Comparison of ENCODE assay signal across 7 cellular contexts in genomic region chr10:51001587-51001986, GRCh38.
DNase-seq lines count a peak whose midpoint lies in the region; ATAC-seq and TF ChIP-seq lines count a peak whose summit lies in the region.

No MANE protein-coding gene starts in this region.

- no peaks in the 10 kb centered on the region for H3K9me3 Mint-ChIP-seq in activated naive CD8-positive, alpha-beta T cell treated with anti-CD3 and anti-CD28 coated beads for 36 hours

- H3K27me3 Mint-ChIP-seq in activated naive CD8-positive, alpha-beta T cell treated with anti-CD3 and anti-CD28 coated beads for 36 hours = peaks cover 7% of the 10 kb centered on the region

- H3K4me3 ChIP-seq in GM12864 (ENCODE audit: low read depth, low read length) (no peak overlapping the region), adipocyte (ENCODE audit: low read length) (peak overlapping the region; percentile 73)

- no peak overlapping the region for H3K27ac Mint-ChIP-seq in activated naive CD8-positive, alpha-beta T cell treated with anti-CD3 and anti-CD28 coated beads for 36 hours

- H3K27me3 ChIP-seq in adipocyte (replicated peaks; ENCODE audit: control insufficient read depth, insufficient read depth, low read length) = no peaks in the 10 kb centered on the region

- H3K4me1 Mint-ChIP-seq in activated naive CD8-positive, alpha-beta T cell treated with anti-CD3 and anti-CD28 coated beads for 36 hours = no peaks in the 10 kb centered on the region

- peak; percentile 60 for ATAC-seq in HG03175 (IDR thresholded peaks at IDR 0.05; ENCODE audit: unreplicated experiment)
- no peak for ATAC-seq in activated CD4-positive, CD25-positive, alpha-beta regulatory T cell treated with anti-CD3 and anti-CD28 coated beads, Interleukin-2, amount 50 U/mL, for 24 hours
- no peak for ATAC-seq in HG03097 (IDR thresholded peaks at IDR 0.05; ENCODE audit: low FRiP score, unreplicated experiment)

- no peaks in the 10 kb centered on the region for H3K36me3 Mint-ChIP-seq in activated naive CD8-positive, alpha-beta T cell treated with anti-CD3 and anti-CD28 coated beads for 36 hours

- H3K9me3 ChIP-seq in adipocyte (ENCODE audit: control insufficient read depth, low read length) = no peaks in the 10 kb centered on the region

- peak; percentile 33 for TF ChIP-seq CTCF in GM12864 (IDR thresholded peaks at IDR 0.05; ENCODE audit: low read depth, low read length, missing control alignments)

- peak overlapping the region; percentile 80 for H3K9ac ChIP-seq in adipocyte (ENCODE audit: low read length)

- H3K4me3 Mint-ChIP-seq in activated naive CD8-positive, alpha-beta T cell treated with anti-CD3 and anti-CD28 coated beads for 36 hours = no peak overlapping the region

- no peak for DNase-seq in GM12864 (ENCODE audit: low read depth)
- DNase-seq in adipocyte (ENCODE audit: low read depth) = peak; percentile 79
- DNase-seq in left kidney (ENCODE audit: low read depth, low spot score) = peak; percentile 47
- no peak for DNase-seq in activated naive CD8-positive, alpha-beta T cell treated with anti-CD3 and anti-CD28 coated beads for 36 hours

- no peaks in the 10 kb centered on the region for H3K36me3 ChIP-seq in adipocyte (ENCODE audit: control insufficient read depth, insufficient read depth, low read length, severe bottlenecking)

- H3K4me1 ChIP-seq in adipocyte (ENCODE audit: control insufficient read depth, insufficient read depth, low read length) = peaks cover 56% of the 10 kb centered on the region

Comparison
In these comparisons a context has a peak if more than half of its experiments do, and no peak if none do; other contexts are left out.
1. DNase-seq: peak in adipocyte (single experiment) and left kidney (single experiment); none in GM12864 (single experiment) and activated naive CD8-positive, alpha-beta T cell treated with anti-CD3 and anti-CD28 coated beads for 36 hours (single experiment).